ENCODE assay signal across 8 cellular contexts in the genomic region with DNA sequence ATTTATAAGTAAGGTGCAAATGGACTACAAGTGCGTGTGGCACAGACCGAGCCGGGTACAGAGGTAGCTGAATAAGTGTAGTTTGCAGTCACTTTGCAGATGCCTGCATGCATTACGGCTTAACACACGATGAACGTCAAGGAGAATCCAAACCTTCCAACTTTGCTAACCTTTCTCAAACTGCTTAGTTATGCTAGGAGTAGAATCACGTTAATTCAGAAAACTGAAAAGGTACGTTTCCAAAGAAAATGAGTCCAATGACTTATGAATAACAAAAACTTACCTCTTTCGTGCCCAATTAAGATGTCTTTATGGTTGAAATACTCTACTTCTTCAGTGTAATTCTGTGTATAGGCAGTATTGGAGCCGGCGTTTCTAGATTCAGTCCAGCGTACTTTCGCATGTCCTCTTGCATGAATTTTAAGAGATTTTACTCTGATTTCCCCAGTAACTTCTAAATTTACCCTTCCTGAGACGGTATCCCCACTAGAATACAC. TPM values are rescaled to one million over a fixed set of nuclear protein-coding genes. Genes with fewer than 3 reads are reported as not detected.
A peak's percentile ranks its signal among the peaks of the same experiment; 100 is the strongest.
DNase-seq lines count a peak whose midpoint lies in the region; ATAC-seq and TF ChIP-seq lines count a peak whose summit lies in the region.

No MANE protein-coding gene starts in this region.

- H3K4me3 Mint-ChIP-seq in activated T-helper 17 cell treated with anti-CD3 and anti-CD28 coated beads, Interleukin-2, amount 50 U/mL, for 72 hours, result peak overlapping the region; percentile 98

- H3K4me1 ChIP-seq in osteoblast (ENCODE audit: insufficient read depth, low read length), result peaks cover 24% of the 10 kb centered on the region

- no peaks in the 10 kb centered on the region for H3K27me3 Mint-ChIP-seq in activated T-helper 17 cell treated with anti-CD3 and anti-CD28 coated beads, Interleukin-2, amount 50 U/mL, for 72 hours

- H4K20me1 ChIP-seq in osteoblast (ENCODE audit: insufficient read depth, low read length), result no peaks in the 10 kb centered on the region

- no peak for TF ChIP-seq CTCF in osteoblast (IDR thresholded peaks at IDR 0.05; ENCODE audit: extremely low read depth, low read depth, low read length)

- peak overlapping the region; percentile 79 for H3K4me3 ChIP-seq in osteoblast (ENCODE audit: insufficient read depth, low read length)

- peaks cover 19% of the 10 kb centered on the region for H3K4me1 Mint-ChIP-seq in activated T-helper 17 cell treated with anti-CD3 and anti-CD28 coated beads, Interleukin-2, amount 50 U/mL, for 72 hours

- in situ Hi-C loops in ACHN (cut with HindIII; ENCODE audit: low pct_ligation_motif_present, low pct_unique_long_range_greater_than_20kb, low sequenced_read_pairs), result loop anchor here (25.0 kb wide), 2 partner anchors 270 to 495 kb away; no protein-coding TSS in a partner anchor

- peak overlapping the region; percentile 100 for H3K27ac ChIP-seq in osteoblast (ENCODE audit: low read depth, low read length)

- H3K79me2 ChIP-seq in osteoblast (ENCODE audit: insufficient read depth, low read length), result peaks cover 52% of the 10 kb centered on the region

- peak overlapping the region; percentile 97 for H3K27ac Mint-ChIP-seq in activated T-helper 17 cell treated with anti-CD3 and anti-CD28 coated beads, Interleukin-2, amount 50 U/mL, for 72 hours

- H3K9me3 Mint-ChIP-seq in activated T-helper 17 cell treated with anti-CD3 and anti-CD28 coated beads, Interleukin-2, amount 50 U/mL, for 72 hours, result no peaks in the 10 kb centered on the region

- H3K27me3 ChIP-seq in osteoblast (ENCODE audit: insufficient read depth, low read length), result no peaks in the 10 kb centered on the region

- peaks cover 60% of the 10 kb centered on the region for H3K36me3 Mint-ChIP-seq in activated T-helper 17 cell treated with anti-CD3 and anti-CD28 coated beads, Interleukin-2, amount 50 U/mL, for 72 hours (ENCODE audit: low read depth)

- no peak for ATAC-seq in activated T-helper 17 cell treated with anti-CD3 and anti-CD28 coated beads, Interleukin-2, amount 50 U/mL, for 72 hours (replicated peaks)
- ATAC-seq in GM18520 (IDR thresholded peaks at IDR 0.05; ENCODE audit: unreplicated experiment), result no peak

- H3K36me3 ChIP-seq in osteoblast (ENCODE audit: insufficient read depth, low read length), result peaks cover 13% of the 10 kb centered on the region

- DNase-seq in activated CD4-positive, alpha-beta T cell treated with anti-CD3 and anti-CD28 coated beads for 4 hours, result peak; percentile 6 to 16
- no peak for DNase-seq in activated CD4-positive, alpha-beta T cell treated with anti-CD3 and anti-CD28 coated beads for 1 hour
- DNase-seq in NCI-H526 (lab: John Stamatoyannopoulos, UW) (peak; percentile 25 to 48), foreskin melanocyte (peak; percentile 53), osteoblast (ENCODE audit: insufficient read length, low spot score, missing footprints) (peak; percentile 68), ACHN (no peak)

- no peaks in the 10 kb centered on the region for H3K9me3 ChIP-seq in osteoblast (ENCODE audit: low read depth, low read length)

- no peak overlapping the region for H2AFZ ChIP-seq in osteoblast (ENCODE audit: low read length)

- H3K4me2 ChIP-seq in osteoblast (ENCODE audit: insufficient read depth, low read length), result peak overlapping the region; percentile 94

RNA-seq across cellular contexts. Expression of a gene that starts 0.5 kb away (rescaled TPM):
- total RNA-seq in activated T-helper 17 cell treated with anti-CD3 and anti-CD28 coated beads, Interleukin-2, amount 50 U/mL, for 72 hours, result 10 to 100 TPM; 17.5 to 60.9 TPM
- total RNA-seq in osteoblast, result 93.1 and 101 TPM in 2 replicates

Comparison
In these comparisons a context has a peak if more than half of its experiments do, and no peak if none do; other contexts are left out.
1. DNase-seq: peak in activated CD4-positive, alpha-beta T cell treated with anti-CD3 and anti-CD28 coated beads for 4 hours (2 of 2), NCI-H526 (2 of 2), foreskin melanocyte (single experiment) and osteoblast (single experiment); none in activated CD4-positive, alpha-beta T cell treated with anti-CD3 and anti-CD28 coated beads for 1 hour (single experiment) and ACHN (single experiment).